In genomic region chr4:54236316-54236715, GRCh38 we compare ENCODE assay signal across 6 cellular contexts. TPM values are rescaled to one million over a fixed set of nuclear protein-coding genes. Genes with fewer than 3 reads are reported as not detected.
"Had no signal": no experiment of that assay in that cellular context is flagged by ENCODE, and none has a peak within 500 bp of the region (broad histone marks: within the 10 kb centered on the region; RNA-seq: fewer than 3 reads in every experiment).

No MANE protein-coding gene starts in this region.

RNA-seq across cellular contexts. Expression of gene PDGFRA, which starts 7.2 kb away (rescaled TPM):
- total RNA-seq: activated CD4-positive, alpha-beta T cell treated with anti-CD3 and anti-CD28 coated beads for 36 hours; activated CD4-positive, alpha-beta T cell treated with anti-CD3 and anti-CD28 coated beads, Interleukin-2, amount 10 ng/mL, durations not matched to agents 7 days and 5 days; activated CD8-positive, alpha-beta T cell treated with anti-CD3 and anti-CD28 coated beads, Interleukin-2, amount 10 ng/mL, durations not matched to agents 7 days and 5 days; activated naive CD8-positive, alpha-beta T cell treated with anti-CD3 and anti-CD28 coated beads, Interleukin-2, amount 10 ng/mL, durations not matched to agents 7 days and 5 days; activated T-helper 2 cell treated with anti-CD3 and anti-CD28 coated beads, Interferon-gamma antibody, Interleukin-2, Interleukin-4, amounts not matched to agents 10 μg/mL and 5 μg/mL and 100 μg/mL, durations not matched to agents 14 hours and 24 hours and 36 hours had no signal
- polyA plus RNA-seq: K562 had no signal
